ENCODE assay signal across 8 cellular contexts in genomic region chr19:14147797-14148605, GRCh38. TPM values are rescaled to one million over a fixed set of nuclear protein-coding genes. Genes with fewer than 3 reads are reported as not detected.
DNase-seq lines count a peak whose midpoint lies in the region; ATAC-seq, FAIRE-seq and TF ChIP-seq lines count a peak whose summit lies in the region.

No MANE protein-coding gene starts in this region.

- TF ChIP-seq CTCF in AG04449 (IDR thresholded peaks at IDR 0.05; ENCODE audit: insufficient read depth, low read length, missing control alignments) (peak; percentile 91), GM13977 (IDR thresholded peaks at IDR 0.05; ENCODE audit: extremely low read depth, insufficient read depth, missing control alignments) (peak; percentile 67), adrenal gland (IDR thresholded peaks at IDR 0.05) (peak; percentile 68 to 84 (median 75)), omental fat pad (IDR thresholded peaks at IDR 0.05) (peak in 1 of 3 donors; percentile 40)

- H3K27ac ChIP-seq in SJCRH30, result no peak overlapping the region
- peak overlapping the region in 2 of 5 donors; percentile 43 to 70 for H3K27ac ChIP-seq in adrenal gland

- FAIRE-seq in urothelium cell line (lab: Jason Lieb, UNC), result no peak

- WGBS in adrenal gland, 4 donors, result 31 to 44% (median 36%) methylated on average over 11 to 20 of the region's 20 CpGs

- TF ChIP-seq POLR2A in adrenal gland (IDR thresholded peaks at IDR 0.05), result no peak

- H3K9me3 ChIP-seq in SJCRH30 (replicated peaks) (no peaks in the 10 kb centered on the region), adrenal gland (replicated peaks in 1 of 3) (no peaks in the 10 kb centered on the region)

- ATAC-seq in Right ventricle myocardium inferior, result peak; percentile 83
- peak; percentile 81 for ATAC-seq in omental fat pad (ENCODE audit: low FRiP score)

- H3K27me3 ChIP-seq in SJCRH30 (no peaks in the 10 kb centered on the region), adrenal gland (no peaks in the 10 kb centered on the region)

- POLR2A ChIA-PET in AG04449 (lab: Yijun Ruan, JAX), result no interaction called here

- DNase-seq in AG04449 (ENCODE audit: low read depth, low spot score), result no peak
- peak; percentile 76 for DNase-seq in GM13977 (ENCODE audit: low spot score)
- DNase-seq in SJCRH30, result peak; percentile 80 to 85
- peak; percentile 61 to 86 (median 74) for DNase-seq in adrenal gland
- DNase-seq in Right ventricle myocardium inferior (ENCODE audit: missing footprints), result peak; percentile 83
- peak; percentile 47 for DNase-seq in omental fat pad (ENCODE audit: low spot score)
- DNase-seq in urothelium cell line (ENCODE audit: low spot score), result peak; percentile 62
- no peak for DNase-seq in mesenteric fat pad (ENCODE audit: low spot score)

- in situ Hi-C loops in GM13977 (cut with MboI; ENCODE audit: low pct_unique_long_range_greater_than_20kb, low sequenced_read_pairs, unreplicated experiment), result no loop called here

- H3K4me1 ChIP-seq in SJCRH30 (no peaks in the 10 kb centered on the region), adrenal gland (replicated peaks in 1 of 2) (peaks cover 11 to 18% of the 10 kb centered on the region in 2 donors)

- CTCF ChIA-PET in AG04449 (lab: Yijun Ruan, JAX), result interaction anchor here (0.8 to 9.3 kb wide), 19 partner anchors 10 to 336 kb away, joined by 3 to 101 read pairs (median 5); partner anchors contain the start of genes ADGRE5 and ASF1B

- no peak overlapping the region for H3K4me3 ChIP-seq in AG04449 (ENCODE audit: low read depth, low read length)
- no peak overlapping the region for H3K4me3 ChIP-seq in SJCRH30
- H3K4me3 ChIP-seq in adrenal gland, result no peak overlapping the region

- intact Hi-C loops in adrenal gland (cut with DNase I), result no loop called here
- intact Hi-C loops in Right ventricle myocardium inferior (cut with DNase I), result loop anchor here (5.0 to 10.0 kb wide), 3 partner anchors 199 to 327 kb away; partner anchors contain the start of gene PTGER1

- H3K36me3 ChIP-seq in SJCRH30 (no peaks in the 10 kb centered on the region), adrenal gland (replicated peaks in 1 of 2) (peaks cover 0 to 11% of the 10 kb centered on the region in 2 donors)

RNA-seq across cellular contexts. Expression of gene ASF1B, which starts 11.6 kb away (rescaled TPM):
- 93.8 and 102 TPM in 2 replicates for total RNA-seq in SJCRH30 (2014; rRNA removed; shearing (Covaris generic))
- 1 to 10 TPM in 7 of 8 donors, under 1 TPM in 1; 0.48 to 8.2 (median 2.2) TPM for total RNA-seq in adrenal gland
- 1 to 10 TPM in 1 of 3 donors, under 1 TPM in 2; 0.72 to 1.6 (median 0.74) TPM for polyA plus RNA-seq in adrenal gland
- 2.0 TPM for total RNA-seq in Right ventricle myocardium inferior
- 1 to 10 TPM in 1 of 4 donors, under 1 TPM in 2, not detected in 1; 0.37 to 2.5 (median 0.95) TPM for total RNA-seq in omental fat pad
- total RNA-seq in mesenteric fat pad, result 0.87 TPM

RNA-seq across cellular contexts. Expression of gene PRKACA, which starts 30.4 kb away (rescaled TPM):
- 77.5 and 93.2 TPM in 2 replicates for total RNA-seq in SJCRH30 (2014; rRNA removed; shearing (Covaris generic))
- 100 to 1,000 TPM; 106 to 457 (median 189) TPM for total RNA-seq in adrenal gland
- 100 to 1,000 TPM; 145 to 352 (median 155) TPM for polyA plus RNA-seq in adrenal gland
- total RNA-seq in Right ventricle myocardium inferior, result 494 TPM
- total RNA-seq in omental fat pad, result 10 to 100 TPM; 31.5 to 56.1 (median 45.1) TPM
- total RNA-seq in mesenteric fat pad, result 160 TPM

RNA-seq across cellular contexts. Expression of gene SAMD1, which starts 57.5 kb away (rescaled TPM):
- 88.1 and 102 TPM in 2 replicates for total RNA-seq in SJCRH30 (2014; rRNA removed; shearing (Covaris generic))
- 10 to 100 TPM; 13.2 to 40.6 (median 27.2) TPM for total RNA-seq in adrenal gland
- polyA plus RNA-seq in adrenal gland, result 10 to 100 TPM; 10.0 to 41.9 (median 28.4) TPM
- 60.2 TPM for total RNA-seq in Right ventricle myocardium inferior
- 10 to 100 TPM in 2 of 4 donors, 1 to 10 TPM in 2; 8.6 to 22.5 (median 10.8) TPM for total RNA-seq in omental fat pad
- total RNA-seq in mesenteric fat pad, result 32.3 TPM

RNA-seq across cellular contexts. Expression of gene ADGRL1, which starts 58.0 kb away (rescaled TPM):
- total RNA-seq in SJCRH30 (2014; rRNA removed; shearing (Covaris generic)), result 9.3 and 9.4 TPM in 2 replicates
- total RNA-seq in adrenal gland (10 to 100 TPM in 7 of 8 donors, 1 to 10 TPM in 1; 8.0 to 24.4 (median 13.7) TPM), Right ventricle myocardium inferior (27.0 TPM), omental fat pad (10 to 100 TPM in 3 of 4 donors, 1 to 10 TPM in 1; 7.7 to 18.0 (median 13.9) TPM), mesenteric fat pad (27.1 TPM)
- polyA plus RNA-seq in adrenal gland, result 10 to 100 TPM in 1 of 3 donors, 1 to 10 TPM in 2; 2.2 to 25.7 (median 7.8) TPM

Comparison
In these comparisons a context has a peak if more than half of its experiments do, and no peak if none do; other contexts are left out.
1. DNase-seq: peak in GM13977 (single experiment), SJCRH30 (2 of 2), adrenal gland (7 of 7), Right ventricle myocardium inferior (single experiment), omental fat pad (single experiment) and urothelium cell line (single experiment); none in AG04449 (single experiment) and mesenteric fat pad (single experiment).
2. RNA of gene ASF1B, which starts 11.6 kb away (total RNA-seq): 93.8 to 102 TPM in SJCRH30; 0.48 to 8.2 TPM in adrenal gland, 2.0 TPM in Right ventricle myocardium inferior (single experiment), 0.37 to 2.5 TPM in omental fat pad and 0.87 TPM in mesenteric fat pad (single experiment); every median in the first group is over 10 times any median in the second.